In genomic region chr3:124826703-124827102, GRCh38 we compare ENCODE assay signal across 9 cellular contexts.
DNase-seq lines count a peak whose midpoint lies in the region; ATAC-seq and TF ChIP-seq lines count a peak whose summit lies in the region.
"Had no signal": no experiment of that assay in that cellular context is flagged by ENCODE, and none has a peak within 500 bp of the region (broad histone marks: within the 10 kb centered on the region; RNA-seq: fewer than 3 reads in every experiment).

No MANE protein-coding gene starts in this region.

- peak overlapping the region; percentile 87 for H3K27ac Mint-ChIP-seq in chondrocyte (ENCODE audit: unreplicated experiment)

- peaks cover 30% of the 10 kb centered on the region for H3K36me3 Mint-ChIP-seq in chondrocyte (ENCODE audit: low read depth)

- peak; percentile 17 for DNase-seq in NK-92 treated with Interleukin-12 subunit alpha and Interleukin-12 subunit beta, amount 100 ng/mL, for 24 hours (lab: John Stamatoyannopoulos, UW)
- no peak for DNase-seq in NK-92 (lab: John Stamatoyannopoulos, UW; ENCODE audit: unreplicated experiment)
- no peak for DNase-seq in chondrocyte (ENCODE audit: low spot score)
- DNase-seq in lung microvascular endothelial cell (ENCODE audit: low read depth in 2 of 2) = peak; percentile 66 to 92
- no peak for DNase-seq in SHP77 treated with DMSO at 0.1 percent for 48 hours (lab: John Stamatoyannopoulos, UW)
- DNase-seq: midbrain had no signal

- no peak for ATAC-seq in GM19397 (IDR thresholded peaks at IDR 0.05; ENCODE audit: unreplicated experiment)
- ATAC-seq in HG03571 (IDR thresholded peaks at IDR 0.05; ENCODE audit: unreplicated experiment) = no peak
- ATAC-seq in HG02884 (IDR thresholded peaks at IDR 0.05; ENCODE audit: unreplicated experiment) = no peak

- TF ChIP-seq CTCF in chondrocyte (IDR thresholded peaks at IDR 0.05) = no peak

- peaks cover 56% of the 10 kb centered on the region for H3K4me1 Mint-ChIP-seq in chondrocyte (ENCODE audit: low read depth)

- H3K4me3 Mint-ChIP-seq in chondrocyte (ENCODE audit: unreplicated experiment) = no peak overlapping the region

- H3K9me3 Mint-ChIP-seq in chondrocyte (ENCODE audit: low read depth) = no peaks in the 10 kb centered on the region

- H3K27me3 Mint-ChIP-seq in chondrocyte (ENCODE audit: low read depth) = no peaks in the 10 kb centered on the region

Comparison
In these comparisons a context has a peak if more than half of its experiments do, and no peak if none do; other contexts are left out.
1. DNase-seq: peak in NK-92 treated with Interleukin-12 subunit alpha and Interleukin-12 subunit beta, amount 100 ng/mL, for 24 hours (single experiment) and lung microvascular endothelial cell (2 of 2); none in NK-92 (single experiment), chondrocyte (single experiment) and SHP77 treated with DMSO at 0.1 percent for 48 hours (single experiment).